Comparison of ENCODE assay signal across 20 cellular contexts in genomic region chr18:48734460-48734859, GRCh38.
"Had no signal": no experiment of that assay in that cellular context is flagged by ENCODE, and none has a peak within 500 bp of the region (broad histone marks: within the 10 kb centered on the region; RNA-seq: fewer than 3 reads in every experiment).

No MANE protein-coding gene starts in this region.

- H3K4me1 ChIP-seq: body of pancreas, prostate gland had no signal

- DNase-seq: activated CD4-positive, alpha-beta memory T cell treated with anti-CD3 and anti-CD28 coated beads for 36 hours; activated CD4-positive, alpha-beta T cell treated with anti-CD3 and anti-CD28 coated beads for 48 hours; activated CD4-positive, CD25-positive, alpha-beta regulatory T cell; activated effector memory CD4-positive, alpha-beta T cell treated with anti-CD3 and anti-CD28 coated beads, Interleukin-2, amount 50 U/mL, for 16 hours; activated naive CD4-positive, alpha-beta T cell treated with anti-CD3 and anti-CD28 coated beads, Interleukin-2, amount 10 ng/mL, durations not matched to agents 7 days and 5 days; activated T-cell treated with anti-CD3 and anti-CD28 coated beads, Interleukin-2, amount 50 U/mL, for 72 hours; body of pancreas; dermis blood vessel endothelial cell; effector memory CD4-positive, alpha-beta T cell; glutamatergic neuron; immature natural killer cell; ovary; stimulated activated CD4-positive, alpha-beta T cell treated with anti-CD3 and anti-CD28 coated beads, Interleukin-4, amount 100 ng/mL, for 4 hours; stimulated activated naive CD8-positive, alpha-beta T cell treated with anti-CD3 and anti-CD28 coated beads, Interleukin-15, amount 100 ng/mL, for 72 hours; T-helper 17 cell; transverse colon had no signal

- H3K4me3 ChIP-seq: body of pancreas, hepatocyte, ovary, prostate gland, transverse colon had no signal

- H3K27me3 ChIP-seq: body of pancreas, hepatocyte, ovary, transverse colon had no signal

- H3K27ac ChIP-seq: body of pancreas, hepatocyte, ovary, prostate gland, transverse colon had no signal

- ATAC-seq: activated T-cell treated with anti-CD3 and anti-CD28 coated beads, Interleukin-2, amount 50 U/mL, for 72 hours; body of pancreas; esophagus mucosa; natural killer cell treated with Interleukin-12 subunit alpha and Interleukin-12 subunit beta and Interleukin-15 and Interleukin-18, amount 100 ng/mL, for 72 hours; stimulated activated naive CD8-positive, alpha-beta T cell treated with anti-CD3 and anti-CD28 coated beads, Interleukin-15, amount 100 ng/mL, for 72 hours; T-helper 17 cell had no signal

- H3K36me3 ChIP-seq: ovary, prostate gland, transverse colon had no signal

- H2AFZ ChIP-seq: hepatocyte had no signal

- H3K4me2 ChIP-seq: hepatocyte had no signal

- H3K9me3 ChIP-seq: body of pancreas, ovary, prostate gland, transverse colon had no signal

- H3K79me2 ChIP-seq: hepatocyte had no signal
